Comparison of ENCODE assay signal across 1 cellular context in genomic region chrX:102858826-102859627, GRCh38.
TF ChIP-seq lines count a peak whose summit lies in the region.

No MANE protein-coding gene starts in this region.

TF ChIP-seq in H1, 55 proteins besides CTCF, POLR2A, EP300 and RAD21:
- TF ChIP-seq USF2 (IDR thresholded peaks at IDR 0.05; ENCODE audit: low read length) (no peak), YY1 (IDR thresholded peaks at IDR 0.05; ENCODE audit: low read depth, low read length) (peak; percentile 54; the same call in 1 of the 2 replicates), SIRT6 (IDR thresholded peaks at IDR 0.05; ENCODE audit: low read length) (no peak)
